Comparison of ENCODE assay signal across 9 cellular contexts in genomic region chr7:136405931-136406777, GRCh38.
A peak's percentile ranks its signal among the peaks of the same experiment; 100 is the strongest.
DNase-seq lines count a peak whose midpoint lies in the region; ATAC-seq and TF ChIP-seq lines count a peak whose summit lies in the region.
"Had no signal": no experiment of that assay in that cellular context is flagged by ENCODE, and none has a peak within 500 bp of the region (broad histone marks: within the 10 kb centered on the region; RNA-seq: fewer than 3 reads in every experiment).

No MANE protein-coding gene starts in this region.

- no peaks in the 10 kb centered on the region for H3K9me3 ChIP-seq in left ventricle myocardium inferior (replicated peaks)

- peaks cover 5% of the 10 kb centered on the region for H3K4me1 Mint-ChIP-seq in activated naive CD8-positive, alpha-beta T cell treated with anti-CD3 and anti-CD28 coated beads for 36 hours
- H3K4me1 Mint-ChIP-seq in activated T-helper 2 cell treated with anti-CD3 and anti-CD28 coated beads, Interferon-gamma antibody, Interleukin-2, Interleukin-4, amounts not matched to agents 10 μg/mL and 5 μg/mL and 100 μg/mL, durations not matched to agents 14 hours and 24 hours and 36 hours (ENCODE audit: low read depth) = peaks cover 2% of the 10 kb centered on the region

- H3K4me3 ChIP-seq in left ventricle myocardium inferior = peak overlapping the region; percentile 24

- H3K4me3 Mint-ChIP-seq in activated naive CD8-positive, alpha-beta T cell treated with anti-CD3 and anti-CD28 coated beads for 36 hours = no peak overlapping the region
- no peak overlapping the region for H3K4me3 Mint-ChIP-seq in activated T-helper 2 cell treated with anti-CD3 and anti-CD28 coated beads, Interferon-gamma antibody, Interleukin-2, Interleukin-4, amounts not matched to agents 10 μg/mL and 5 μg/mL and 100 μg/mL, durations not matched to agents 14 hours and 24 hours and 36 hours (ENCODE audit: low read depth)

- ATAC-seq in GM19372 (IDR thresholded peaks at IDR 0.05; ENCODE audit: low read depth, unreplicated experiment) = peak; percentile 92
- ATAC-seq in HG03280 (IDR thresholded peaks at IDR 0.05; ENCODE audit: unreplicated experiment) = peak; percentile 92

- H3K36me3 ChIP-seq in left ventricle myocardium inferior = no peaks in the 10 kb centered on the region

- H3K27me3 ChIP-seq in left ventricle myocardium inferior (ENCODE audit: low read depth) = no peaks in the 10 kb centered on the region

- no peaks in the 10 kb centered on the region for H3K36me3 Mint-ChIP-seq in activated naive CD8-positive, alpha-beta T cell treated with anti-CD3 and anti-CD28 coated beads for 36 hours
- no peaks in the 10 kb centered on the region for H3K36me3 Mint-ChIP-seq in activated T-helper 2 cell treated with anti-CD3 and anti-CD28 coated beads, Interferon-gamma antibody, Interleukin-2, Interleukin-4, amounts not matched to agents 10 μg/mL and 5 μg/mL and 100 μg/mL, durations not matched to agents 14 hours and 24 hours and 36 hours (ENCODE audit: low read depth)

- H3K27ac Mint-ChIP-seq in activated naive CD8-positive, alpha-beta T cell treated with anti-CD3 and anti-CD28 coated beads for 36 hours = no peak overlapping the region
- no peak overlapping the region for H3K27ac Mint-ChIP-seq in activated T-helper 2 cell treated with anti-CD3 and anti-CD28 coated beads, Interferon-gamma antibody, Interleukin-2, Interleukin-4, amounts not matched to agents 10 μg/mL and 5 μg/mL and 100 μg/mL, durations not matched to agents 14 hours and 24 hours and 36 hours

- intact Hi-C loops in left ventricle myocardium inferior (cut with micrococcal nuclease) = no loop called here
- intact Hi-C loops in activated T-helper 2 cell treated with anti-CD3 and anti-CD28 coated beads, Interferon-gamma antibody, Interleukin-2, Interleukin-4, amounts not matched to agents 10 μg/mL and 5 μg/mL and 100 μg/mL, durations not matched to agents 14 hours and 24 hours and 36 hours (cut with micrococcal nuclease) = no loop called here

- no peak overlapping the region for H3K27ac ChIP-seq in left ventricle myocardium inferior (replicated peaks)
- H3K27ac ChIP-seq: epithelial cell of prostate had no signal

- TF ChIP-seq CTCF in left ventricle myocardium inferior (IDR thresholded peaks at IDR 0.05; ENCODE audit: borderline replicate concordance) = peak; percentile 78

- H3K27me3 Mint-ChIP-seq in activated naive CD8-positive, alpha-beta T cell treated with anti-CD3 and anti-CD28 coated beads for 36 hours = peaks cover 6% of the 10 kb centered on the region
- no peaks in the 10 kb centered on the region for H3K27me3 Mint-ChIP-seq in activated T-helper 2 cell treated with anti-CD3 and anti-CD28 coated beads, Interferon-gamma antibody, Interleukin-2, Interleukin-4, amounts not matched to agents 10 μg/mL and 5 μg/mL and 100 μg/mL, durations not matched to agents 14 hours and 24 hours and 36 hours (ENCODE audit: low read depth)

- DNase-seq in EH (ENCODE audit: low read depth) (peak; percentile 63), NCI-H2171 (lab: John Stamatoyannopoulos, UW) (peak; percentile 22), left ventricle myocardium inferior (no peak), pulmonary artery endothelial cell (ENCODE audit: low read depth, low spot score) (peak; percentile 7)
- DNase-seq in activated naive CD8-positive, alpha-beta T cell treated with anti-CD3 and anti-CD28 coated beads for 36 hours = peak; percentile 12
- no peak for DNase-seq in activated T-helper 2 cell treated with anti-CD3 and anti-CD28 coated beads, Interferon-gamma antibody, Interleukin-2, Interleukin-4, amounts not matched to agents 10 μg/mL and 5 μg/mL and 100 μg/mL, durations not matched to agents 14 hours and 24 hours and 36 hours (ENCODE audit: low spot score)

- H3K4me1 ChIP-seq in left ventricle myocardium inferior = peaks cover 4% of the 10 kb centered on the region

- H3K9me3 Mint-ChIP-seq in activated naive CD8-positive, alpha-beta T cell treated with anti-CD3 and anti-CD28 coated beads for 36 hours = no peaks in the 10 kb centered on the region
- H3K9me3 Mint-ChIP-seq in activated T-helper 2 cell treated with anti-CD3 and anti-CD28 coated beads, Interferon-gamma antibody, Interleukin-2, Interleukin-4, amounts not matched to agents 10 μg/mL and 5 μg/mL and 100 μg/mL, durations not matched to agents 14 hours and 24 hours and 36 hours = no peaks in the 10 kb centered on the region

Comparison
In these comparisons a context has a peak if more than half of its experiments do, and no peak if none do; other contexts are left out.
1. DNase-seq: peak in EH (single experiment), NCI-H2171 (single experiment), activated naive CD8-positive, alpha-beta T cell treated with anti-CD3 and anti-CD28 coated beads for 36 hours (single experiment) and pulmonary artery endothelial cell (single experiment); none in left ventricle myocardium inferior (single experiment) and activated T-helper 2 cell treated with anti-CD3 and anti-CD28 coated beads, Interferon-gamma antibody, Interleukin-2, Interleukin-4, amounts not matched to agents 10 μg/mL and 5 μg/mL and 100 μg/mL, durations not matched to agents 14 hours and 24 hours and 36 hours (single experiment).